Comparison of ENCODE assay signal across 8 cellular contexts in genomic region chr17:48555183-48555615, GRCh38. TPM values are rescaled to one million over a fixed set of nuclear protein-coding genes. Genes with fewer than 3 reads are reported as not detected.
DNase-seq lines count a peak whose midpoint lies in the region; ATAC-seq and TF ChIP-seq lines count a peak whose summit lies in the region.

No MANE protein-coding gene starts in this region.

- no peaks in the 10 kb centered on the region for H3K27me3 ChIP-seq in CD8-positive, alpha-beta T cell (ENCODE audit: insufficient read depth, low read length)
- H3K27me3 ChIP-seq in hepatocyte (peaks cover 87% of the 10 kb centered on the region), stomach smooth muscle (ENCODE audit: control insufficient read depth in 1 of 2, insufficient read depth in 2 of 2, low read length in 2 of 2) (peaks cover 0 to 2% of the 10 kb centered on the region in 2 donors)

- no peaks in the 10 kb centered on the region for H3K9me2 ChIP-seq in hepatocyte (replicated peaks; ENCODE audit: insufficient read depth)

- peak; percentile 39 for ATAC-seq in CD8-positive, alpha-beta T cell
- ATAC-seq in activated CD8-positive, alpha-beta T cell treated with anti-CD3 and anti-CD28 coated beads for 36 hours = peak; percentile 79

- H3K4me3 ChIP-seq in CD8-positive, alpha-beta T cell (ENCODE audit: low read depth, low read length) = no peak overlapping the region
- peak overlapping the region; percentile 32 for H3K4me3 ChIP-seq in hepatocyte
- H3K4me3 ChIP-seq in stomach smooth muscle (ENCODE audit: low read length in 2 of 2) = peak overlapping the region; percentile 65 to 75

- peaks cover 3% of the 10 kb centered on the region for H3K27me3 Mint-ChIP-seq in CD8-positive, alpha-beta T cell (ENCODE audit: low read depth)
- peaks cover 20% of the 10 kb centered on the region for H3K27me3 Mint-ChIP-seq in IgD-negative memory B cell
- peaks cover 1% of the 10 kb centered on the region for H3K27me3 Mint-ChIP-seq in activated CD8-positive, alpha-beta T cell treated with anti-CD3 and anti-CD28 coated beads for 36 hours
- H3K27me3 Mint-ChIP-seq in osteocyte (ENCODE audit: unreplicated experiment) = peaks cover 89% of the 10 kb centered on the region

- POLR2A ChIA-PET in CD8-positive, alpha-beta T cell (lab: Charles Lee) = interaction anchor here (0.9 to 1.5 kb wide), 2 partner anchors 13 to 35 kb away, joined by 3 to 5 read pairs; no protein-coding TSS in a partner anchor
- POLR2A ChIA-PET in activated CD8-positive, alpha-beta T cell treated with anti-CD3 and anti-CD28 coated beads for 36 hours (lab: Charles Lee) = interaction anchor here (0.6 to 1.4 kb wide), 3 partner anchors 8 to 124 kb away, joined by 3 to 4 read pairs (median 4); no protein-coding TSS in a partner anchor

- peaks cover 21% of the 10 kb centered on the region for H3K79me2 ChIP-seq in hepatocyte

- CTCF ChIA-PET in CD8-positive, alpha-beta T cell (lab: Charles Lee) = interaction anchor here (1.0 to 1.3 kb wide), 3 partner anchors 9 to 58 kb away, joined by 3 read pairs; no protein-coding TSS in a partner anchor
- CTCF ChIA-PET in activated CD8-positive, alpha-beta T cell treated with anti-CD3 and anti-CD28 coated beads for 36 hours (lab: Charles Lee) = interaction anchor here (0.7 to 1.7 kb wide), 5 partner anchors 28 to 63 kb away, joined by 3 to 6 read pairs (median 3); partner anchors contain the start of gene HOXB5

- no peak overlapping the region for H3K27ac ChIP-seq in CD8-positive, alpha-beta T cell (ENCODE audit: low read depth, low read length)
- H3K27ac ChIP-seq in hepatocyte (peak overlapping the region; percentile 83), stomach smooth muscle (ENCODE audit: low read length) (peak overlapping the region; percentile 96)

- H3K9me3 ChIP-seq in CD8-positive, alpha-beta T cell (ENCODE audit: low read length) = no peaks in the 10 kb centered on the region
- H3K9me3 ChIP-seq in hepatocyte (ENCODE audit: low read depth) = no peaks in the 10 kb centered on the region
- no peaks in the 10 kb centered on the region for H3K9me3 ChIP-seq in stomach smooth muscle (ENCODE audit: control insufficient read depth in 2 of 2, low read length in 2 of 2)

- intact Hi-C loops in CD8-positive, alpha-beta T cell (cut with DNase I, micrococcal nuclease) = no loop called here
- intact Hi-C loops in activated CD8-positive, alpha-beta T cell treated with anti-CD3 and anti-CD28 coated beads for 36 hours (cut with micrococcal nuclease) = no loop called here

- peaks cover 6% of the 10 kb centered on the region for H3K4me1 ChIP-seq in CD8-positive, alpha-beta T cell (ENCODE audit: insufficient read depth, low read length)
- H3K4me1 ChIP-seq in hepatocyte (ENCODE audit: insufficient read depth) (peaks cover 49% of the 10 kb centered on the region), stomach smooth muscle (ENCODE audit: control insufficient read depth, insufficient read depth, low read length) (peaks cover 78% of the 10 kb centered on the region)

- H3K9ac ChIP-seq in stomach smooth muscle (ENCODE audit: low read length in 2 of 2) = peak overlapping the region; percentile 84 to 87

- no peaks in the 10 kb centered on the region for H3K36me3 Mint-ChIP-seq in CD8-positive, alpha-beta T cell
- H3K36me3 Mint-ChIP-seq in IgD-negative memory B cell (peaks cover 3% of the 10 kb centered on the region), osteocyte (ENCODE audit: unreplicated experiment) (no peaks in the 10 kb centered on the region)
- H3K36me3 Mint-ChIP-seq in activated CD8-positive, alpha-beta T cell treated with anti-CD3 and anti-CD28 coated beads for 36 hours (ENCODE audit: low read depth) = no peaks in the 10 kb centered on the region

- TF ChIP-seq CTCF in CD8-positive, alpha-beta T cell (IDR thresholded peaks at IDR 0.05) = no peak
- no peak for TF ChIP-seq CTCF in activated CD8-positive, alpha-beta T cell treated with anti-CD3 and anti-CD28 coated beads for 36 hours (IDR thresholded peaks at IDR 0.05)
- no peak for TF ChIP-seq CTCF in hepatocyte (IDR thresholded peaks at IDR 0.05; ENCODE audit: poor library complexity)
- TF ChIP-seq CTCF in osteocyte (IDR thresholded peaks at IDR 0.05) = no peak

- H3K36me3 ChIP-seq in CD8-positive, alpha-beta T cell (ENCODE audit: insufficient read depth, low read length) = no peaks in the 10 kb centered on the region
- H3K36me3 ChIP-seq in hepatocyte (replicated peaks; ENCODE audit: insufficient read depth, low read depth) (no peaks in the 10 kb centered on the region), stomach smooth muscle (ENCODE audit: control insufficient read depth in 2 of 2, insufficient read depth in 2 of 2, low read length in 2 of 2) (peaks cover 0 to 1% of the 10 kb centered on the region in 2 donors)

- H2AFZ ChIP-seq in hepatocyte = no peak overlapping the region

- H3K4me2 ChIP-seq in hepatocyte = peak overlapping the region; percentile 92

- peaks cover 7% of the 10 kb centered on the region for H3K4me1 Mint-ChIP-seq in CD8-positive, alpha-beta T cell (ENCODE audit: low read depth)
- peaks cover 0 to 2% (median 1%) of the 10 kb centered on the region in 3 donors for H3K4me1 Mint-ChIP-seq in IgD-negative memory B cell
- peaks cover 4% of the 10 kb centered on the region for H3K4me1 Mint-ChIP-seq in activated CD8-positive, alpha-beta T cell treated with anti-CD3 and anti-CD28 coated beads for 36 hours (ENCODE audit: low read depth)
- H3K4me1 Mint-ChIP-seq in osteocyte (ENCODE audit: unreplicated experiment) = peaks cover 3% of the 10 kb centered on the region

- H4K20me1 ChIP-seq in hepatocyte (ENCODE audit: insufficient read depth, poor library complexity, severe bottlenecking) = no peaks in the 10 kb centered on the region

- 0% methylated on average over 9 of the region's 12 CpGs for WGBS in hepatocyte (ENCODE audit: low lambda C conversion rate, missing lambda C conversion rate)

- peak overlapping the region; percentile 85 for H3K4me3 Mint-ChIP-seq in CD8-positive, alpha-beta T cell
- H3K4me3 Mint-ChIP-seq in IgD-negative memory B cell (peak overlapping the region in 3 of 4 donors; percentile 66 to 82 (median 79)), osteocyte (ENCODE audit: unreplicated experiment) (no peak overlapping the region)
- peak overlapping the region; percentile 59 for H3K4me3 Mint-ChIP-seq in activated CD8-positive, alpha-beta T cell treated with anti-CD3 and anti-CD28 coated beads for 36 hours

- no peaks in the 10 kb centered on the region for H3K9me3 Mint-ChIP-seq in CD8-positive, alpha-beta T cell
- H3K9me3 Mint-ChIP-seq in IgD-negative memory B cell (no peaks in the 10 kb centered on the region), osteocyte (ENCODE audit: unreplicated experiment) (no peaks in the 10 kb centered on the region)
- no peaks in the 10 kb centered on the region for H3K9me3 Mint-ChIP-seq in activated CD8-positive, alpha-beta T cell treated with anti-CD3 and anti-CD28 coated beads for 36 hours

- peak overlapping the region; percentile 78 for H3K27ac Mint-ChIP-seq in CD8-positive, alpha-beta T cell
- no peak overlapping the region for H3K27ac Mint-ChIP-seq in IgD-negative memory B cell
- H3K27ac Mint-ChIP-seq in activated CD8-positive, alpha-beta T cell treated with anti-CD3 and anti-CD28 coated beads for 36 hours = no peak overlapping the region
- no peak overlapping the region for H3K27ac Mint-ChIP-seq in osteocyte (ENCODE audit: unreplicated experiment)

- DNase-seq in CD8-positive, alpha-beta T cell = no peak
- DNase-seq in activated CD8-positive, alpha-beta T cell treated with anti-CD3 and anti-CD28 coated beads for 36 hours = no peak
- DNase-seq in hepatocyte (ENCODE audit: low spot score) (peak; percentile 85), putamen (ENCODE audit: low spot score) (no peak), osteocyte (ENCODE audit: extremely low spot score, unreplicated experiment) (no peak)
- no peak for DNase-seq in stimulated activated CD4-positive, alpha-beta T cell treated with anti-CD3 and anti-CD28 coated beads, Interleukin-4, amount 100 ng/mL, for 4 hours

RNA-seq across cellular contexts. Expression of gene HOXB2, which starts 10.3 kb away (rescaled TPM):
- total RNA-seq in CD8-positive, alpha-beta T cell = 10 to 100 TPM; 13.7 to 15.0 TPM
- polyA plus RNA-seq in IgD-negative memory B cell (0.94 TPM), hepatocyte (20.7 and 29.9 TPM in 2 replicates)
- total RNA-seq in activated CD8-positive, alpha-beta T cell treated with anti-CD3 and anti-CD28 coated beads for 36 hours = 10 to 100 TPM; 12.6 to 13.0 TPM
- total RNA-seq in hepatocyte (5.6 and 6.7 TPM in 2 replicates), osteocyte (not detected in 2 replicates)

RNA-seq across cellular contexts. Expression of gene HOXB4, which starts 23.0 kb away (rescaled TPM):
- under 1 TPM; 0.57 to 0.64 TPM for total RNA-seq in CD8-positive, alpha-beta T cell
- 0.14 TPM for polyA plus RNA-seq in IgD-negative memory B cell
- total RNA-seq in activated CD8-positive, alpha-beta T cell treated with anti-CD3 and anti-CD28 coated beads for 36 hours = 1 to 10 TPM; 1.7 to 2.0 TPM
- total RNA-seq in hepatocyte = 1.4 and 2.2 TPM in 2 replicates
- polyA plus RNA-seq in hepatocyte = 1.8 and 2.0 TPM in 2 replicates
- not detected in 2 replicates for total RNA-seq in osteocyte

RNA-seq across cellular contexts. Expression of gene HOXB1, which starts 24.4 kb away (rescaled TPM):
- total RNA-seq in CD8-positive, alpha-beta T cell = not detected
- polyA plus RNA-seq in IgD-negative memory B cell (not detected), hepatocyte (not detected in 2 replicates)
- not detected for total RNA-seq in activated CD8-positive, alpha-beta T cell treated with anti-CD3 and anti-CD28 coated beads for 36 hours
- total RNA-seq in hepatocyte (not detected in 2 replicates), osteocyte (not detected in 2 replicates)

RNA-seq across cellular contexts. Expression of gene HOXB3, which starts 34.8 kb away (rescaled TPM):
- total RNA-seq in CD8-positive, alpha-beta T cell = 1 to 10 TPM; 2.3 to 3.2 TPM
- polyA plus RNA-seq in IgD-negative memory B cell (0.34 TPM), hepatocyte (1.8 and 4.0 TPM in 2 replicates)
- 1 to 10 TPM; 1.4 to 2.0 TPM for total RNA-seq in activated CD8-positive, alpha-beta T cell treated with anti-CD3 and anti-CD28 coated beads for 36 hours
- total RNA-seq in hepatocyte (1.8 and 5.9 TPM in 2 replicates), osteocyte (0.46 TPM in 1 of 2 replicates, not detected in the other)

RNA-seq across cellular contexts. Expression of gene HOXB5, which starts 38.4 kb away (rescaled TPM):
- not detected for total RNA-seq in CD8-positive, alpha-beta T cell
- polyA plus RNA-seq in IgD-negative memory B cell (not detected), hepatocyte (3.3 and 4.4 TPM in 2 replicates)
- not detected for total RNA-seq in activated CD8-positive, alpha-beta T cell treated with anti-CD3 and anti-CD28 coated beads for 36 hours
- total RNA-seq in hepatocyte (0.27 and 0.36 TPM in 2 replicates), osteocyte (not detected in 2 replicates)
